1 cellular context compared by ENCODE assay signal in the genomic region with DNA sequence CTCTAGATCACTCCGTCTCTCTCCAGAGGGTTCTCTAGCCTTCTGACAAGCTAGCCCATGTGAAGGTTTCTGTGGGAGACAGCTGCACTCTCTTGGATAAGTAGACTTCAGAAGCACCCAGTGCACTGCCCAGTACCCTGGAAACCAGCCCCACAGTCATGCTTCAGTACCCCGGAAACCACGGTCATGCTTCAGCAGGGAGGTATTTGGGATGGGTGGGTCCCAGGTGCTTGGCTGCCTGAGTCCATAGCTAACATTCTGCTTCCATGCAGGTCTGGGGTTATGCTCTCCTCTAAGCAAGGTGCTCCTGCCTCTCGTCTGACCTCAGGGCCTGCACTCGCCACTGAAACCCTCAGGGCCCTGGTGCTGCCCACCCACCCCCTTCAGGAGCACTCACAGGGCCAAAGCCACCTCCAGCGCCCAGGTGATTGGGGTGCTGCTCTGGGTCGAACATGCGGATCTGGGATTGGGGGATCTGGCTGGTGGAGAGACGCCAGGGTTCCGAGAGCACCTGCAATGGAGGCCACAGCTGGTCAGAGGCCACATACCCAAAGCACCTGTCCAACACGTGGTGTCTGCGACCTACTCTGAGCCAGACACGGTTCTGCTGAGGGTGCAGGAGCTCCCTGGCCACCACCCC.
TF ChIP-seq lines count a peak whose summit lies in the region.

No MANE protein-coding gene starts in this region.

TF ChIP-seq in liver, 16 proteins besides CTCF, POLR2A, EP300 and RAD21 (continued from another document):
- no peak for TF ChIP-seq SP1 (IDR thresholded peaks at IDR 0.05)
- TF ChIP-seq FOXA2 (IDR thresholded peaks at IDR 0.05): no peak
- TF ChIP-seq EGR1 (IDR thresholded peaks at IDR 0.05; ENCODE audit: low read depth in 2 of 2): no peak
